In the genomic region with DNA sequence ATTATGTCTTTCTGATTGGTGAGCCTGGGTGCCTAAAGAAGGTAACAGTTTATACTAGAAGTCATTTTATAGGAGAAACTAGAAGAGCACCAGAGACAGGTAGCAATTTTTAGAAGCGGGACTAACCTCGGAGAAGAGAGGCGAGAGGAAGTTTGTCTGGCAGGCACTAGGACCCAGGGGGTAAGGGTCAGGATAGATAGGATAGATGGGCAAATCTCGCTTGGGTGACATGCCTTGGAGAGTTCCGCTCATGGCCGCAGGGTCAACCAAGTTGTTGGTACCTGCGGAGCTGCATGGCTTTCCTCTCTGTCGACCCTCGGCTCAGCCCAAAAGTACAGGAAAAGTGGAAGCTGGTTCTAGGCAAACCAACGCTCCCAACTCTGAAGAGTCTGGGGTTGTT, we compare ENCODE assay signal across 26 cellular contexts. TPM values are rescaled to one million over a fixed set of nuclear protein-coding genes. Genes with fewer than 3 reads are reported as not detected.
DNase-seq lines count a peak whose midpoint lies in the region; ATAC-seq, FAIRE-seq and TF ChIP-seq lines count a peak whose summit lies in the region.
"Had no signal": no experiment of that assay in that cellular context is flagged by ENCODE, and none has a peak within 500 bp of the region (broad histone marks: within the 10 kb centered on the region; RNA-seq: fewer than 3 reads in every experiment).

No MANE protein-coding gene starts in this region.

- DNase-seq in GM23338 (ENCODE audit: low spot score) (peak; percentile 73), H1 (ENCODE audit: low read depth in 1 of 2, low spot score in 2 of 2) (no peak), HuH-7.5 (ENCODE audit: low spot score) (no peak), cortex of kidney (lab: John Stamatoyannopoulos, UW) (no peak)
- DNase-seq in stimulated activated effector memory CD8-positive, alpha-beta T cell treated with anti-CD3 and anti-CD28 coated beads, Interleukin-12 subunit alpha, Interleukin-12 subunit beta, amount 100 ng/mL, for 72 hours (ENCODE audit: low spot score in 2 of 2) = no peak
- no peak for DNase-seq in activated CD4-positive, alpha-beta memory T cell treated with anti-CD3 and anti-CD28 coated beads for 36 hours
- DNase-seq: 8988T; ACHN; AML-193; BE2C; CD4-positive, alpha-beta T cell; CD8-positive, alpha-beta memory T cell; DMS 273 treated with DMSO at 0.1 percent for 48 hours; DMS79; EL; GF-D8; GOT3; H7 had no signal

- H3K9me3 ChIP-seq in H1 (ENCODE audit: insufficient read depth in 2 of 2, low read depth in 1 of 2, low read length in 1 of 2) (peaks cover 0 to 9% of the 10 kb centered on the region in 2 experiments; a peak in 1 of 4 replicates), iPS-15b (ENCODE audit: control insufficient read depth, insufficient read depth, low read length) (no peaks in the 10 kb centered on the region)
- H3K9me3 ChIP-seq: A549, BE2C had no signal

- H3K4me3 Mint-ChIP-seq in GM23338 = no peak overlapping the region
- no peak overlapping the region for H3K4me3 Mint-ChIP-seq in stimulated activated effector memory CD8-positive, alpha-beta T cell treated with anti-CD3 and anti-CD28 coated beads, Interleukin-12 subunit alpha, Interleukin-12 subunit beta, amount 100 ng/mL, for 72 hours
- no peak overlapping the region for H3K4me3 Mint-ChIP-seq in activated CD4-positive, alpha-beta memory T cell treated with anti-CD3 and anti-CD28 coated beads for 36 hours
- H3K4me3 Mint-ChIP-seq: CD14-positive monocyte; CD4-positive, alpha-beta T cell; CD8-positive, alpha-beta memory T cell had no signal

- H3K27ac ChIP-seq in GM23338 (ENCODE audit: low read depth) (no peak overlapping the region), H1 (ENCODE audit: low read depth, low read length) (no peak overlapping the region)
- H3K27ac ChIP-seq: A549; BLaER1 treated with 17β-estradiol and CSF1 and Interleukin-3, amounts not matched to agents 10 nM and 100 nM had no signal

- CTCF ChIA-PET in H1 (lab: Charles Lee; ENCODE audit: partially characterized antibody) = no interaction called here
- CTCF ChIA-PET in activated CD4-positive, alpha-beta memory T cell treated with anti-CD3 and anti-CD28 coated beads for 36 hours (lab: Charles Lee) = no interaction called here

- H3K79me2 ChIP-seq in GM23338 (replicated peaks; ENCODE audit: insufficient read depth) (peaks cover 35% of the 10 kb centered on the region), H1 (ENCODE audit: control insufficient read depth in 1 of 2, insufficient read depth in 2 of 2, low read length in 2 of 2) (peaks cover 0 to 25% of the 10 kb centered on the region in 2 experiments; a peak in 2 of 4 replicates)

- no peak for TF ChIP-seq POLR2A in H1 (IDR thresholded peaks at IDR 0.05; ENCODE audit: control extremely low read depth in 1 of 2, low read depth in 2 of 2, low read length in 2 of 2)

- H3K14ac ChIP-seq in H1 (ENCODE audit: insufficient read length) = no peak overlapping the region

- H3K27ac Mint-ChIP-seq in GM23338 = no peak overlapping the region
- peak overlapping the region; percentile 61 for H3K27ac Mint-ChIP-seq in stimulated activated effector memory CD8-positive, alpha-beta T cell treated with anti-CD3 and anti-CD28 coated beads, Interleukin-12 subunit alpha, Interleukin-12 subunit beta, amount 100 ng/mL, for 72 hours
- no peak overlapping the region for H3K27ac Mint-ChIP-seq in activated CD4-positive, alpha-beta memory T cell treated with anti-CD3 and anti-CD28 coated beads for 36 hours
- H3K27ac Mint-ChIP-seq: CD4-positive, alpha-beta T cell had no signal

- peaks cover 35% of the 10 kb centered on the region for H3K9me3 Mint-ChIP-seq in GM23338
- H3K9me3 Mint-ChIP-seq in stimulated activated effector memory CD8-positive, alpha-beta T cell treated with anti-CD3 and anti-CD28 coated beads, Interleukin-12 subunit alpha, Interleukin-12 subunit beta, amount 100 ng/mL, for 72 hours = no peaks in the 10 kb centered on the region
- peaks cover 9% of the 10 kb centered on the region for H3K9me3 Mint-ChIP-seq in activated CD4-positive, alpha-beta memory T cell treated with anti-CD3 and anti-CD28 coated beads for 36 hours
- H3K9me3 Mint-ChIP-seq: CD8-positive, alpha-beta memory T cell had no signal

- H3K18ac ChIP-seq in H1 (ENCODE audit: extremely low read depth, low read length) = no peak overlapping the region

- no peak for TF ChIP-seq RAD21 in H1 (IDR thresholded peaks at IDR 0.05 in 1 of 2, conservative IDR thresholded peaks at IDR 0.05 in 1 of 2; ENCODE audit: low read depth in 2 of 2, low read length in 2 of 2)

- H3K4ac ChIP-seq in H1 (replicated peaks; ENCODE audit: insufficient read length, low read depth, low read length) = no peak overlapping the region

- H3K4me3 ChIP-seq in GM23338 = no peak overlapping the region
- no peak overlapping the region for H3K4me3 ChIP-seq in H1 (ENCODE audit: extremely low read depth in 1 of 4, insufficient read depth in 2 of 4, low read depth in 3 of 4, low read length in 4 of 4)
- peak overlapping the region; percentile 22 for H3K4me3 ChIP-seq in iPS-15b (ENCODE audit: low read depth, low read length)
- H3K4me3 ChIP-seq: A549 had no signal

- no peak for FAIRE-seq in H1 (lab: Jason Lieb, UNC)
- FAIRE-seq: A549, D721Med, GM12891, GM18507 had no signal

- POLR2A ChIA-PET in H1 (lab: Charles Lee; ENCODE audit: partially characterized antibody) = no interaction called here
- POLR2A ChIA-PET in activated CD4-positive, alpha-beta memory T cell treated with anti-CD3 and anti-CD28 coated beads for 36 hours (lab: Charles Lee) = no interaction called here

- H2AFZ ChIP-seq in GM23338 (no peak overlapping the region), H1 (ENCODE audit: low read length) (no peak overlapping the region)

- H4K8ac ChIP-seq in H1 (ENCODE audit: extremely low read depth, insufficient read depth, low read length) = no peak overlapping the region; the same call in 1 of the 2 replicates

- H4K20me1 ChIP-seq in GM23338 (replicated peaks; ENCODE audit: insufficient read depth) = no peaks in the 10 kb centered on the region
- H4K20me1 ChIP-seq in H1 (replicated peaks in 1 of 2; ENCODE audit: control insufficient read depth in 1 of 2, insufficient read depth in 2 of 2, low read length in 2 of 2) = no peaks in the 10 kb centered on the region

- no peaks in the 10 kb centered on the region; the same call in 1 of the 2 replicates for H3K79me1 ChIP-seq in H1 (ENCODE audit: low read depth, low read length)

- peaks cover 3% of the 10 kb centered on the region for H3K27me3 Mint-ChIP-seq in GM23338 (ENCODE audit: insufficient read depth, low read depth, poor library complexity)
- no peaks in the 10 kb centered on the region for H3K27me3 Mint-ChIP-seq in activated CD4-positive, alpha-beta memory T cell treated with anti-CD3 and anti-CD28 coated beads for 36 hours
- H3K27me3 Mint-ChIP-seq: CD4-positive, alpha-beta T cell; CD8-positive, alpha-beta memory T cell had no signal

- TF ChIP-seq CTCF in GM23338 (conservative IDR thresholded peaks at IDR 0.05; ENCODE audit: low read depth in 2 of 2) = no peak
- no peak for TF ChIP-seq CTCF in H1 (IDR thresholded peaks at IDR 0.05; ENCODE audit: control extremely low read depth in 1 of 3, insufficient read depth in 1 of 3, low read depth in 1 of 3, low read length in 3 of 3)

- H3K4me1 Mint-ChIP-seq in GM23338 = peaks cover 7% of the 10 kb centered on the region; the same call in 1 of the 3 replicates
- H3K4me1 Mint-ChIP-seq in stimulated activated effector memory CD8-positive, alpha-beta T cell treated with anti-CD3 and anti-CD28 coated beads, Interleukin-12 subunit alpha, Interleukin-12 subunit beta, amount 100 ng/mL, for 72 hours = peaks cover 50% of the 10 kb centered on the region
- peaks cover 33% of the 10 kb centered on the region for H3K4me1 Mint-ChIP-seq in activated CD4-positive, alpha-beta memory T cell treated with anti-CD3 and anti-CD28 coated beads for 36 hours (ENCODE audit: low read depth)

- 85% methylated on average over 10 of the region's 10 CpGs; no CpG with 5 or more reads in 1 of the 2 experiments for WGBS in H1 (ENCODE audit: extremely low coverage in 1 of 2, insufficient coverage in 1 of 2, insufficient read length in 1 of 2, insufficient replicate concordance in 2 of 2, low coverage in 1 of 2, low lambda C conversion rate in 2 of 2, missing lambda C conversion rate in 1 of 2), 2 experiments

- H3K36me3 Mint-ChIP-seq in GM23338 (ENCODE audit: low read depth) = peaks cover 42% of the 10 kb centered on the region
- H3K36me3 Mint-ChIP-seq in stimulated activated effector memory CD8-positive, alpha-beta T cell treated with anti-CD3 and anti-CD28 coated beads, Interleukin-12 subunit alpha, Interleukin-12 subunit beta, amount 100 ng/mL, for 72 hours = peaks cover 6% of the 10 kb centered on the region
- peaks cover 22% of the 10 kb centered on the region for H3K36me3 Mint-ChIP-seq in activated CD4-positive, alpha-beta memory T cell treated with anti-CD3 and anti-CD28 coated beads for 36 hours

- H3K23me2 ChIP-seq in H1 (ENCODE audit: low read depth, low read length) = no peaks in the 10 kb centered on the region

- H3K9ac ChIP-seq in H1 (replicated peaks in 1 of 4; ENCODE audit: extremely low read depth in 1 of 4, low read depth in 3 of 4, low read length in 3 of 4) (no peak overlapping the region), iPS-15b (ENCODE audit: low read depth, low read length) (no peak overlapping the region)
- H3K9ac ChIP-seq: BLaER1 treated with 17β-estradiol and CSF1 and Interleukin-3, amounts not matched to agents 10 nM and 100 nM had no signal

- intact Hi-C loops in activated CD4-positive, alpha-beta memory T cell treated with anti-CD3 and anti-CD28 coated beads for 36 hours (cut with micrococcal nuclease) = no loop called here

- H3K27me3 ChIP-seq in GM23338 (ENCODE audit: insufficient read depth) (no peaks in the 10 kb centered on the region), H1 (replicated peaks in 1 of 4; ENCODE audit: control insufficient read depth in 3 of 4, extremely low read depth in 1 of 4, insufficient read depth in 3 of 4, low read length in 3 of 4) (no peaks in the 10 kb centered on the region), iPS-15b (ENCODE audit: control insufficient read depth, insufficient read depth, low read length) (no peaks in the 10 kb centered on the region)
- H3K27me3 ChIP-seq: BE2C; BLaER1 treated with 17β-estradiol and CSF1 and Interleukin-3, amounts not matched to agents 10 nM and 100 nM had no signal

- no peak overlapping the region for H2AK5ac ChIP-seq in H1 (ENCODE audit: low read depth, low read length)

- H2BK12ac ChIP-seq in H1 (ENCODE audit: low read depth, low read length) = no peak overlapping the region

- H3K4me1 ChIP-seq in GM23338 (ENCODE audit: insufficient read depth) (peaks cover 7% of the 10 kb centered on the region), H1 (replicated peaks in 1 of 4; ENCODE audit: control insufficient read depth in 3 of 4, insufficient read depth in 4 of 4, low read length in 3 of 4) (no peaks in the 10 kb centered on the region), iPS-15b (ENCODE audit: control insufficient read depth, insufficient read depth, low read length) (no peaks in the 10 kb centered on the region)
- H3K4me1 ChIP-seq: A549, BE2C had no signal

- no peaks in the 10 kb centered on the region for H3F3A ChIP-seq in GM23338 (replicated peaks; ENCODE audit: low read depth)

- H3K56ac ChIP-seq in H1 (replicated peaks; ENCODE audit: insufficient read length, low read depth, low read length) = no peak overlapping the region

- H4K5ac ChIP-seq in H1 (ENCODE audit: insufficient read length, low read depth, low read length) = no peak overlapping the region

- H2BK20ac ChIP-seq in H1 (ENCODE audit: low read length) = no peak overlapping the region

- H2BK5ac ChIP-seq in H1 (ENCODE audit: low read depth, low read length) = no peak overlapping the region

- ATAC-seq in GM23338 = no peak
- no peak for ATAC-seq in stimulated activated effector memory CD8-positive, alpha-beta T cell treated with anti-CD3 and anti-CD28 coated beads, Interleukin-12 subunit alpha, Interleukin-12 subunit beta, amount 100 ng/mL, for 72 hours
- ATAC-seq: A549, HCT116 had no signal

- H2BK15ac ChIP-seq in H1 (ENCODE audit: low read length) = no peak overlapping the region

- no peaks in the 10 kb centered on the region; the same call in 1 of the 2 replicates for H3K9me2 ChIP-seq in GM23338 (ENCODE audit: insufficient read depth)

- no peak overlapping the region for H4K91ac ChIP-seq in H1 (replicated peaks; ENCODE audit: insufficient read length, low read length)

- no peak overlapping the region for H2BK120ac ChIP-seq in H1 (replicated peaks; ENCODE audit: low read depth, low read length)

- peak overlapping the region; percentile 58; the same call in 1 of the 2 replicates for H3K4me2 ChIP-seq in GM23338
- no peak overlapping the region for H3K4me2 ChIP-seq in H1 (ENCODE audit: insufficient read depth in 1 of 2, low read depth in 2 of 2, low read length in 2 of 2)
- H3K4me2 ChIP-seq: A549; BLaER1 treated with 17β-estradiol and CSF1 and Interleukin-3, amounts not matched to agents 10 nM and 100 nM had no signal

- TF ChIP-seq EP300 in H1 (IDR thresholded peaks at IDR 0.05; ENCODE audit: borderline replicate concordance in 1 of 2, low read depth in 2 of 2, low read length in 2 of 2) = no peak

- no peak overlapping the region for H3K23ac ChIP-seq in H1 (ENCODE audit: insufficient read length)

- H3K36me3 ChIP-seq in GM23338 (ENCODE audit: insufficient read depth) = no peaks in the 10 kb centered on the region
- H3K36me3 ChIP-seq in H1 (ENCODE audit: control insufficient read depth in 2 of 4, insufficient read depth in 4 of 4, low read length in 3 of 4) = peaks cover 0 to 3% (median 0%) of the 10 kb centered on the region in 4 experiments; a peak in 1 of 8 replicates
- no peaks in the 10 kb centered on the region for H3K36me3 ChIP-seq in iPS-15b (ENCODE audit: control insufficient read depth, insufficient read depth, low read length)
- H3K36me3 ChIP-seq: BE2C had no signal

RNA-seq across cellular contexts. Expression of gene PI4K2B, which starts 11.3 kb away (rescaled TPM):
- 21.4 and 23.4 TPM in 2 replicates for total RNA-seq in GM23338 (2014; rRNA removed; shearing (Covaris generic))
- 5.1 and 6.7 TPM in 2 replicates for polyA plus RNA-seq in GM23338 (2016; fragmentation: Nextera tagmentation; extraction: Ambion mirVana)
- total RNA-seq in H1 (2021; fragmentation: NEBNext Ultra II Directional; extraction: Animal tissue kit (Norgen Biotek cat#: 25700)) = 15.8 and 16.2 TPM in 2 replicates
- 2.2 and 3.0 TPM in 2 replicates for polyA plus RNA-seq in H1 (2011; rRNA removed)
- polyA plus RNA-seq in H1 (2011; cell fraction: cytosol; rRNA removed) = 6.2 TPM
- 2.3 TPM for polyA plus RNA-seq in H1 (2011; cell fraction: nucleus; rRNA removed)
- 3.1 to 6.9 TPM (median 3.8 TPM) in 4 replicates for polyA plus RNA-seq in H1 (2012, experiment 1 of 2)
- polyA plus RNA-seq in H1 (2012, experiment 2 of 2) = 1.3 TPM
- polyA plus RNA-seq in H1 (2013, experiment 1 of 2) = 8.0 TPM
- polyA plus RNA-seq in H1 (2013, experiment 2 of 2) = 8.0 TPM
- 2.4 and 2.6 TPM in 2 replicates for polyA minus RNA-seq in H1 (2011; rRNA and poly(A)+ RNA removed)
- 4.3 TPM for polyA minus RNA-seq in H1 (2011; cell fraction: cytosol; rRNA and poly(A)+ RNA removed)
- 5.1 TPM for polyA minus RNA-seq in H1 (2011; cell fraction: nucleus; rRNA and poly(A)+ RNA removed)
- 10 to 100 TPM; 41.0 to 42.3 TPM for total RNA-seq in activated CD4-positive, alpha-beta memory T cell treated with anti-CD3 and anti-CD28 coated beads for 36 hours
